ENCODE assay signal across 1 cellular context in the genomic region with DNA sequence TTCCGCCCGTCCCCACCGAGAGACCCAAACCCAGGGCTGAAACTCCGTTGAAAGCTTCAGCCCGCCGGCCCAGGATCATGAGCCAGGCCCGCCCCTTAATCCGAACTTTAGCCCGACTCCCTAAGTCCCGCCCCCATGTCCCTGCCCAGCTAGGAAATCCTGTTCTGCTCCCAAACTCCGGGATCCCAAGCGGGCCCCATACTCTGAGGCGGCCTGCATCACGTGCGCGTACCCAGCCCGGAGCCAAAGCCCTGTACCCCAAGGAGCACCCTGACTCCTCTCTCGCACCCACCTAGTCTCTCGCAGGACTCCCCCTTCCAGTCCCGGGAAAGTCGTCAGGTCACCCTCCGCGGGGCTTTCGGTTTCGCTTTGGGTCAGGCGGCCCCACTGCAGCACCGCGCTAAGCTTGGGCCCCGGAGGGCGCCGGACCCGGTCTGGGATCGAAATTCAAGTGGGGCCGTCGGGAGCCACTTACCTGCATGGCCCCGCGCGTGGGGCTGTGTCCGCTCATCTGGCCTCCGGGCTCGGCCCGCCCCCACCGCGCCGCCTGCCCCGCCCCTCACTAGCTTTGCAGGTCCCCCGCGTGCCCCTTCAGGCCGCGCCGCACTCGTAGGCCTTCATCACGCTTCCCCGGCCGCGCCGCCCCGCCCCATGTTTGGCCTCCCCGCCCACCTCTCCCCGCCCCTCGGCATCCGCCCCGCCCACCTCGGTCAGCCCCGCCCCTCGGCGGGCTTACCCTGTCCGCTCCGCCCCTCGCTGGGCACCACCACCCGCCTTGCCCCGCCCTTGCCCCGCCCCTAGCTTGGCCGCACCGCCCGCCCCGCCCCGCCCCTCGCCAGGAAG.
TF ChIP-seq lines count a peak whose summit lies in the region.

A gene (minus strand): TSS at position 629 of the 843 bp plus-strand sequence. CDS start 118 bp downstream, at position 511.

TF ChIP-seq in HepG2, 621 proteins besides CTCF, POLR2A, EP300 and RAD21 (continued from another document):
- TF ChIP-seq, protein P1, sequence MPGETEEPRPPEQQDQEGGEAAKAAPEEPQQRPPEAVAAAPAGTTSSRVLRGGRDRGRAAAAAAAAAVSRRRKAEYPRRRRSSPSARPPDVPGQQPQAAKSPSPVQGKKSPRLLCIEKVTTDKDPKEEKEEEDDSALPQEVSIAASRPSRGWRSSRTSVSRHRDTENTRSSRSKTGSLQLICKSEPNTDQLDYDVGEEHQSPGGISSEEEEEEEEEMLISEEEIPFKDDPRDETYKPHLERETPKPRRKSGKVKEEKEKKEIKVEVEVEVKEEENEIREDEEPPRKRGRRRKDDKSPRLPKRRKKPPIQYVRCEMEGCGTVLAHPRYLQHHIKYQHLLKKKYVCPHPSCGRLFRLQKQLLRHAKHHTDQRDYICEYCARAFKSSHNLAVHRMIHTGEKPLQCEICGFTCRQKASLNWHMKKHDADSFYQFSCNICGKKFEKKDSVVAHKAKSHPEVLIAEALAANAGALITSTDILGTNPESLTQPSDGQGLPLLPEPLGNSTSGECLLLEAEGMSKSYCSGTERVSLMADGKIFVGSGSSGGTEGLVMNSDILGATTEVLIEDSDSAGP (CRISPR knock-in tag; IDR thresholded peaks at IDR 0.05; ENCODE audit: borderline replicate concordance): peak; percentile 88; the same call in 1 of the 2 replicates
- TF ChIP-seq HDAC1 (CRISPR knock-in tag; IDR thresholded peaks at IDR 0.05) (peak; percentile 69), ZMYM2 (CRISPR knock-in tag; IDR thresholded peaks at IDR 0.05) (no peak), STAT5B (CRISPR knock-in tag; IDR thresholded peaks at IDR 0.05) (0 out of 2 replicates have a peak, but pooled peaks have one; percentile 24), RNF2 (conservative IDR thresholded peaks at IDR 0.05; ENCODE audit: low read depth) (0 out of 2 replicates have a peak, but pooled peaks have one; percentile 39), ZNF496 (CRISPR knock-in tag; IDR thresholded peaks at IDR 0.05; ENCODE audit: insufficient replicate concordance) (no peak), ISL2 (CRISPR knock-in tag; IDR thresholded peaks at IDR 0.05) (peak; percentile 33; the same call in 1 of the 2 replicates), ARHGAP35 (CRISPR knock-in tag; IDR thresholded peaks at IDR 0.05; ENCODE audit: borderline replicate concordance) (peak; percentile 94), ZFP41 (CRISPR knock-in tag; IDR thresholded peaks at IDR 0.05; ENCODE audit: borderline replicate concordance) (0 out of 2 replicates have a peak, but pooled peaks have one; percentile 66), GFI1 (CRISPR knock-in tag; IDR thresholded peaks at IDR 0.05; ENCODE audit: borderline replicate concordance) (0 out of 2 replicates have a peak, but pooled peaks have one; percentile 41), ZNF605 (CRISPR knock-in tag; IDR thresholded peaks at IDR 0.05) (peak; percentile 62; the same call in 1 of the 2 replicates), MTF1 (CRISPR knock-in tag; IDR thresholded peaks at IDR 0.05) (no peak), TOPORS (CRISPR knock-in tag; IDR thresholded peaks at IDR 0.05) (peak; percentile 62; the same call in 1 of the 2 replicates), ZNF749 (CRISPR knock-in tag; IDR thresholded peaks at IDR 0.05; ENCODE audit: borderline replicate concordance) (peak; percentile 58; the same call in 1 of the 2 replicates), SP1 (IDR thresholded peaks at IDR 0.05) (no peak), SP1 (CRISPR knock-in tag; IDR thresholded peaks at IDR 0.05) (peak; percentile 99)
- TF ChIP-seq, protein P2, sequence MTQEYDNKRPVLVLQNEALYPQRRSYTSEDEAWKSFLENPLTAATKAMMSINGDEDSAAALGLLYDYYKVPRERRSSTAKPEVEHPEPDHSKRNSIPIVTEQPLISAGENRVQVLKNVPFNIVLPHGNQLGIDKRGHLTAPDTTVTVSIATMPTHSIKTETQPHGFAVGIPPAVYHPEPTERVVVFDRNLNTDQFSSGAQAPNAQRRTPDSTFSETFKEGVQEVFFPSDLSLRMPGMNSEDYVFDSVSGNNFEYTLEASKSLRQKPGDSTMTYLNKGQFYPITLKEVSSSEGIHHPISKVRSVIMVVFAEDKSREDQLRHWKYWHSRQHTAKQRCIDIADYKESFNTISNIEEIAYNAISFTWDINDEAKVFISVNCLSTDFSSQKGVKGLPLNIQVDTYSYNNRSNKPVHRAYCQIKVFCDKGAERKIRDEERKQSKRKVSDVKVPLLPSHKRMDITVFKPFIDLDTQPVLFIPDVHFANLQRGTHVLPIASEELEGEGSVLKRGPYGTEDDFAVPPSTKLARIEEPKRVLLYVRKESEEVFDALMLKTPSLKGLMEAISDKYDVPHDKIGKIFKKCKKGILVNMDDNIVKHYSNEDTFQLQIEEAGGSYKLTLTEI (CRISPR knock-in tag; conservative IDR thresholded peaks at IDR 0.05): no peak
